24 cellular contexts compared by ENCODE assay signal in the genomic region with DNA sequence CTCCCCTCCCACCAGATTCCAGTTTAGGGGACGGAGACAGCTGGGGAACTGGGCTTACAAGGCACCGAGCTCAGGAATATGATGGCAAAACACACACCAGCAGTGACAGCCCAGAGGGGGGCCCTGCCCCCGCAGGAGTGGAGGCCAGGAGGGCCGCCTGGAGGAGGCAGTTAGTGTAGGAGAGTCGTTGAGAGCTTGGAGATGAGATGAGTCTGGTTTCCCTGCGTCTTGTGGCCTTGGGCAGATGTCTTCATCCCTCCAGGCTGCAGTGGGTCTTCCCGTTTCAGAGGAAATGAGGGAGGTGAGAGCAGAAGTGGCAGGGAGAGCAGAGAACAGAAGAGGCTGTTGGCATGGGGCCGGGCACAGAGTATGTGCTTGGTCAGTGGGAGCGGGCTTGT. TPM values are rescaled to one million over a fixed set of nuclear protein-coding genes. Genes with fewer than 3 reads are reported as not detected.
"Had no signal": no experiment of that assay in that cellular context is flagged by ENCODE, and none has a peak within 500 bp of the region (broad histone marks: within the 10 kb centered on the region; RNA-seq: fewer than 3 reads in every experiment).

No MANE protein-coding gene starts in this region.

- H3K27me3 ChIP-seq: testis had no signal

- H3K27ac Mint-ChIP-seq: naive thymus-derived CD4-positive, alpha-beta T cell; nephron progenitor cell; stimulated activated naive B cell treated with anti-CD40 and anti-IgM and Interleukin-4, amounts not matched to agents 10 μg/mL and 1 μg/mL and 100 μg/mL, for 72 hours; stimulated activated naive CD8-positive, alpha-beta T cell treated with anti-CD3 and anti-CD28 coated beads, Interleukin-15, amount 100 ng/mL, for 72 hours had no signal

- H3K27ac ChIP-seq: heart left ventricle, parathyroid adenoma, prostate gland, right lobe of liver, skin epidermis, testis, tibial nerve, upper lobe of right lung, vagina had no signal

- H3K4me3 ChIP-seq: heart left ventricle, prostate gland, right lobe of liver, skin epidermis, testis, tibial nerve, upper lobe of right lung, vagina had no signal

- ATAC-seq: right lobe of liver, upper lobe of right lung had no signal

- H3K9me3 Mint-ChIP-seq: nephron progenitor cell; stimulated activated naive CD8-positive, alpha-beta T cell treated with anti-CD3 and anti-CD28 coated beads, Interleukin-15, amount 100 ng/mL, for 72 hours had no signal

- H3K4me1 Mint-ChIP-seq: nephron progenitor cell; stimulated activated naive CD8-positive, alpha-beta T cell treated with anti-CD3 and anti-CD28 coated beads, Interleukin-15, amount 100 ng/mL, for 72 hours had no signal

- H3K9ac ChIP-seq: parathyroid adenoma had no signal

- H3K4me3 Mint-ChIP-seq: naive thymus-derived CD4-positive, alpha-beta T cell; nephron progenitor cell; stimulated activated naive B cell treated with anti-CD40 and anti-IgM and Interleukin-4, amounts not matched to agents 10 μg/mL and 1 μg/mL and 100 μg/mL, for 72 hours; stimulated activated naive CD8-positive, alpha-beta T cell treated with anti-CD3 and anti-CD28 coated beads, Interleukin-15, amount 100 ng/mL, for 72 hours had no signal

- DNase-seq: cortex of kidney; effector CD8-positive, alpha-beta T cell; foreskin melanocyte; heart left ventricle; kidney glomerular epithelial cell; naive thymus-derived CD4-positive, alpha-beta T cell; right lobe of liver; stimulated activated CD4-positive, alpha-beta T cell treated with anti-CD3 and anti-CD28 coated beads, Interleukin-2, amount 100 ng/mL, for 24 hours; stimulated activated CD4-positive, alpha-beta T cell treated with anti-CD3 and anti-CD28 coated beads, Interleukin-4, amount 100 ng/mL, for 4 hours; stimulated activated naive B cell treated with anti-CD40 and anti-IgM and Interleukin-4, amounts not matched to agents 10 μg/mL and 1 μg/mL and 100 μg/mL, for 72 hours; stimulated activated naive CD8-positive, alpha-beta T cell treated with anti-CD3 and anti-CD28 coated beads, Interleukin-15, amount 100 ng/mL, for 72 hours; testis; upper lobe of right lung had no signal

- H3K79me2 ChIP-seq: parathyroid adenoma had no signal

- H3K9me3 ChIP-seq: heart left ventricle, prostate gland, right lobe of liver, testis, tibial nerve, upper lobe of right lung, vagina had no signal

- FAIRE-seq: islet of Langerhans had no signal

- H2AFZ ChIP-seq: parathyroid adenoma had no signal

- H3K36me3 ChIP-seq: heart left ventricle, prostate gland, right lobe of liver, tibial nerve, upper lobe of right lung, vagina had no signal

- H3K36me3 Mint-ChIP-seq: naive thymus-derived CD4-positive, alpha-beta T cell; stimulated activated naive B cell treated with anti-CD40 and anti-IgM and Interleukin-4, amounts not matched to agents 10 μg/mL and 1 μg/mL and 100 μg/mL, for 72 hours had no signal

- H3K4me1 ChIP-seq: parathyroid adenoma, prostate gland, right lobe of liver, testis, upper lobe of right lung had no signal

RNA-seq across cellular contexts. Expression of a gene that starts 4.9 kb away (rescaled TPM):
- total RNA-seq: heart left ventricle, lung microvascular endothelial cell, mesenteric fat pad, mononuclear cell, subcutaneous adipose tissue, tibial nerve, upper lobe of right lung, vagina had no signal
- polyA plus RNA-seq: heart left ventricle; naive thymus-derived CD4-positive, alpha-beta T cell had no signal

RNA-seq across cellular contexts. Expression of a gene that starts 50.8 kb away (rescaled TPM):
- total RNA-seq: vagina had no signal
